ENCODE assay signal across 6 cellular contexts in the genomic region with DNA sequence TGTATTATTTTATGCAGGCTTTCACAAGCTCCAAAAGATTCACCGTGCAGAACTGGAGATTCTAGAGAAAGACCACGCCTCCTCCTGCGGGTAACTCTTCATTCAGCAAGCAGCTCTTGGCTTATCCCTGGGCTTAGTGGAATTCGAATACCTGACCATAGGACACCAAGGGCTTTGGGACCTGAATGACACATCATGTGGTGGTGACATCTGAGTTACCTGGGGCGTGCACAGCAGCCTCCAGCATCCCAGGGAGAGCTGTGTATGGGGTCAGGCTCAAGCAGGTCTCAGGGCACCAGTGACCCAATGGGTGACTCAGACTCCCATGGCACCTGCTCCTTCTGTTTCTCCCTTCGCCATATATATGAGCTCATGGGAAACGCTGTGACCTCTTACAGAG. TPM values are rescaled to one million over a fixed set of nuclear protein-coding genes. Genes with fewer than 3 reads are reported as not detected.
"Had no signal": no experiment of that assay in that cellular context is flagged by ENCODE, and none has a peak within 500 bp of the region (broad histone marks: within the 10 kb centered on the region; RNA-seq: fewer than 3 reads in every experiment).

No MANE protein-coding gene starts in this region.

RNA-seq across cellular contexts. Expression of a gene that starts 10.9 kb away (rescaled TPM):
- total RNA-seq: K562, Right ventricle myocardium inferior, SJCRH30 had no signal
- polyA plus RNA-seq: K562 had no signal

RNA-seq across cellular contexts. Expression of a gene that starts 27.2 kb away (rescaled TPM):
- total RNA-seq: K562, PC-9, Right ventricle myocardium inferior, RPMI7951, SJCRH30 had no signal
- polyA plus RNA-seq: K562, SK-N-SH had no signal

RNA-seq across cellular contexts. Expression of a gene that starts 46.6 kb away (rescaled TPM):
- total RNA-seq: K562, PC-9, Right ventricle myocardium inferior, RPMI7951, SJCRH30 had no signal
- polyA plus RNA-seq: K562 had no signal
